ENCODE assay signal across 18 cellular contexts in genomic region chr1:36231191-36231590, GRCh38. TPM values are rescaled to one million over a fixed set of nuclear protein-coding genes. Genes with fewer than 3 reads are reported as not detected.
DNase-seq lines count a peak whose midpoint lies in the region; ATAC-seq, FAIRE-seq and TF ChIP-seq lines count a peak whose summit lies in the region.
"Had no signal": no experiment of that assay in that cellular context is flagged by ENCODE, and none has a peak within 500 bp of the region (broad histone marks: within the 10 kb centered on the region; RNA-seq: fewer than 3 reads in every experiment).

No MANE protein-coding gene starts in this region.

- H3K4me2 ChIP-seq in astrocyte (ENCODE audit: low read length), result peak overlapping the region; percentile 39

- H3K27me3 ChIP-seq in right atrium auricular region (no peaks in the 10 kb centered on the region), astrocyte (ENCODE audit: insufficient read depth, low read length) (no peaks in the 10 kb centered on the region)
- H3K27me3 ChIP-seq: brain microvascular endothelial cell, neutrophil, uterus had no signal

- no peak overlapping the region for H2AFZ ChIP-seq in astrocyte (ENCODE audit: low read depth, low read length)

- peaks cover 100% of the 10 kb centered on the region for H3K79me2 ChIP-seq in astrocyte (ENCODE audit: insufficient read depth, low read length)

- H3K9ac ChIP-seq in astrocyte (ENCODE audit: low read length), result peak overlapping the region; percentile 2

- TF ChIP-seq CTCF in right atrium auricular region (IDR thresholded peaks at IDR 0.05), result no peak
- no peak for TF ChIP-seq CTCF in astrocyte (IDR thresholded peaks at IDR 0.05; ENCODE audit: insufficient read depth, low read depth, low read length)

- CTCF ChIA-PET in T-cell (lab: Charles Lee), result interaction anchor here (0.5 kb wide), 2 partner anchors 168 to 830 kb away, joined by 3 to 9 read pairs; no protein-coding TSS in a partner anchor

- peaks cover 96% of the 10 kb centered on the region for H4K20me1 ChIP-seq in astrocyte (ENCODE audit: insufficient read depth, low read length)

- H3K36me3 ChIP-seq in right atrium auricular region, result peaks cover 21% of the 10 kb centered on the region
- peaks cover 30% of the 10 kb centered on the region for H3K36me3 ChIP-seq in astrocyte (ENCODE audit: insufficient read depth, low read length)
- H3K36me3 ChIP-seq: uterus had no signal

- peak overlapping the region; percentile 34 for H3K4me3 Mint-ChIP-seq in astrocyte (ENCODE audit: unreplicated experiment)
- no peak overlapping the region for H3K4me3 Mint-ChIP-seq in stimulated activated memory B cell treated with anti-CD40 and anti-IgM and Interleukin-4, amounts not matched to agents 10 μg/mL and 1 μg/mL and 100 μg/mL, for 72 hours
- no peak overlapping the region for H3K4me3 Mint-ChIP-seq in T-cell
- H3K4me3 Mint-ChIP-seq: WTC11 had no signal

- H3K27me3 Mint-ChIP-seq in astrocyte (ENCODE audit: low read depth, unreplicated experiment) (no peaks in the 10 kb centered on the region), T-cell (no peaks in the 10 kb centered on the region)
- no peaks in the 10 kb centered on the region for H3K27me3 Mint-ChIP-seq in stimulated activated memory B cell treated with anti-CD40 and anti-IgM and Interleukin-4, amounts not matched to agents 10 μg/mL and 1 μg/mL and 100 μg/mL, for 72 hours

- peak; percentile 30 for ATAC-seq in Right ventricle myocardium superior (ENCODE audit: poor library complexity)
- no peak for ATAC-seq in stimulated activated memory B cell treated with anti-CD40 and anti-IgM and Interleukin-4, amounts not matched to agents 10 μg/mL and 1 μg/mL and 100 μg/mL, for 72 hours
- ATAC-seq in T-cell (replicated peaks in 1 of 4), result no peak
- ATAC-seq in GM19463 (IDR thresholded peaks at IDR 0.05; ENCODE audit: unreplicated experiment), result no peak
- ATAC-seq: HCT116, WTC11 had no signal

- POLR2A ChIA-PET in T-cell (lab: Charles Lee), result interaction anchor here in 1 of 2 donors (0.6 kb wide), 1 partner anchor 888 kb away, joined by 3 read pairs; no protein-coding TSS in a partner anchor

- H3K4me1 ChIP-seq in right atrium auricular region (peaks cover 0 to 79% of the 10 kb centered on the region in 2 donors), astrocyte (ENCODE audit: insufficient read depth, low read length) (peaks cover 11% of the 10 kb centered on the region)
- H3K4me1 ChIP-seq: Caco-2 had no signal

- no peak overlapping the region for H3K27ac Mint-ChIP-seq in astrocyte (ENCODE audit: unreplicated experiment)
- peak overlapping the region; percentile 79 for H3K27ac Mint-ChIP-seq in stimulated activated memory B cell treated with anti-CD40 and anti-IgM and Interleukin-4, amounts not matched to agents 10 μg/mL and 1 μg/mL and 100 μg/mL, for 72 hours
- no peak overlapping the region for H3K27ac Mint-ChIP-seq in T-cell

- H3K4me3 ChIP-seq in right atrium auricular region (no peak overlapping the region), astrocyte (ENCODE audit: insufficient read depth, low read depth, low read length) (no peak overlapping the region)
- H3K4me3 ChIP-seq: uterus had no signal

- peaks cover 21% of the 10 kb centered on the region for H3K4me1 Mint-ChIP-seq in astrocyte (ENCODE audit: low read depth, unreplicated experiment)
- H3K4me1 Mint-ChIP-seq in stimulated activated memory B cell treated with anti-CD40 and anti-IgM and Interleukin-4, amounts not matched to agents 10 μg/mL and 1 μg/mL and 100 μg/mL, for 72 hours, result peaks cover 63% of the 10 kb centered on the region
- peaks cover 56 to 68% (median 66%) of the 10 kb centered on the region in 3 donors for H3K4me1 Mint-ChIP-seq in T-cell

- H3K27ac ChIP-seq in right atrium auricular region, result no peak overlapping the region
- no peak overlapping the region for H3K27ac ChIP-seq in astrocyte (ENCODE audit: low read depth, low read length)
- H3K27ac ChIP-seq: brain microvascular endothelial cell, neutrophil, uterus had no signal

- no peak for FAIRE-seq in astrocyte (lab: Jason Lieb, UNC)
- FAIRE-seq: G401.6, small intestine had no signal

- intact Hi-C loops in Right ventricle myocardium superior (cut with DNase I), result no loop called here

- H3K9me3 ChIP-seq in right atrium auricular region, result no peaks in the 10 kb centered on the region
- H3K9me3 ChIP-seq in astrocyte (ENCODE audit: insufficient read depth, low read depth, low read length), result no peaks in the 10 kb centered on the region
- H3K9me3 ChIP-seq: Caco-2, neutrophil, uterus had no signal

- peaks cover 2% of the 10 kb centered on the region for H3K9me3 Mint-ChIP-seq in astrocyte (ENCODE audit: unreplicated experiment)
- no peaks in the 10 kb centered on the region for H3K9me3 Mint-ChIP-seq in stimulated activated memory B cell treated with anti-CD40 and anti-IgM and Interleukin-4, amounts not matched to agents 10 μg/mL and 1 μg/mL and 100 μg/mL, for 72 hours
- H3K9me3 Mint-ChIP-seq in T-cell, result no peaks in the 10 kb centered on the region
- H3K9me3 Mint-ChIP-seq: WTC11 had no signal

- no peaks in the 10 kb centered on the region for H3K36me3 Mint-ChIP-seq in astrocyte (ENCODE audit: low read depth, unreplicated experiment)
- H3K36me3 Mint-ChIP-seq in stimulated activated memory B cell treated with anti-CD40 and anti-IgM and Interleukin-4, amounts not matched to agents 10 μg/mL and 1 μg/mL and 100 μg/mL, for 72 hours, result peaks cover 34% of the 10 kb centered on the region
- H3K36me3 Mint-ChIP-seq in T-cell, result peaks cover 18% of the 10 kb centered on the region

- no peak for DNase-seq in Right ventricle myocardium superior
- no peak for DNase-seq in right atrium auricular region (ENCODE audit: low spot score)
- DNase-seq in astrocyte (ENCODE audit: low read depth), result peak; percentile 31
- peak; percentile 62 for DNase-seq in kidney glomerular epithelial cell (lab: John Stamatoyannopoulos, UW)
- no peak for DNase-seq in T-cell
- no peak for DNase-seq in nucleus accumbens (lab: John Stamatoyannopoulos, UW)
- DNase-seq: activated naive CD4-positive, alpha-beta T cell; brain microvascular endothelial cell; Caco-2; NCI-H82; small intestine; uterus had no signal

RNA-seq across cellular contexts. Expression of gene THRAP3, which starts 6.9 kb away (rescaled TPM):
- total RNA-seq in Right ventricle myocardium superior, result 57.6 TPM
- 10 to 100 TPM; 64.3 to 66.4 TPM for total RNA-seq in right atrium auricular region
- 109 and 110 TPM in 2 replicates for total RNA-seq in astrocyte
- 100 to 1,000 TPM in 3 of 5 donors, 10 to 100 TPM in 2; 75.2 to 111 (median 101) TPM for total RNA-seq in T-cell

Comparison
In these comparisons a context has a peak if more than half of its experiments do, and no peak if none do; other contexts are left out.
1. DNase-seq: peak in astrocyte (single experiment) and kidney glomerular epithelial cell (single experiment); none in Right ventricle myocardium superior (single experiment), right atrium auricular region (single experiment), T-cell (0 of 34) and nucleus accumbens (0 of 56).